In the genomic region with DNA sequence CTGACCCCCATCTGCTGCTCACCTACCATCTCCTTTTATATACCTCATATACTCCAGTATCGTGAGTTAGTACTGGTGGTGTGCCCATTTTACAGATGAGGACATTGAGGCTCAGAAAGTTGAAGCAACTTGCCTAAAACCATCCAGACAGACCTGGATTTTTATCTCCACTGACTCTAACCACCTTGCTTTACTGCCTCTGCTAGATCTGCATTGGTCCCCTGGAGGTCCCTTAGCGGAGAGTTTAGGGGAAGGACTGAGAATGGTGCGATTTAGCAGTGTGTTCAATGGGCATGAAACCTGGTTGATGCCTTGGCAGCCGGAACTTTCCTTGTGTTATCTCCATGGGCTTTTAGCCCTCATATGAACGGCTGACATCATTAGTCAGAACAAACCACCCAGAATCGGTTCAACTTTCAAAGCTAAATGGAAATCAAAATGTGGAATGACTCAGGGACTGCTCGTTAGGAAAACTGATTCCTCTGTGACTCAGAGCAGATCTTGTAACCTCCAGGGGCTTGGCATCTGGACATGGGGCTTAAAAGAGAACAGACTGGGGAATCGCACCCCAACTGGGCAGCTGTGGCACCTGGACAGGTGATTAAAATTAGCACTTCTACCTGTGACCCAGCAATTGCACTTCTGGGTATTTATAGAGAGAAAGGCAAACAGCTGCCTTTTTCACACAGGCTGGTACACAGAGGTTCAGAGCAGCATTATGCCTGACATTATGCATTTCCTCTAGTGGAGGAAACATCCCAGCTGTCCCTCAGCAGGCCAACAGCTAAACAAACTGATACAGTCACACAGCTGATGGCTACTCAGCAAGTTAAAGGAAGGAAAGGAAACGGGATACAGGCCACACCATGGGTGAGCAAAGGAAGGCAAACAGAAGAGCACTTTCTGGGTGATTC, we compare ENCODE assay signal across 8 cellular contexts. TPM values are rescaled to one million over a fixed set of nuclear protein-coding genes. Genes with fewer than 3 reads are reported as not detected.
DNase-seq lines count a peak whose midpoint lies in the region; ATAC-seq, FAIRE-seq and TF ChIP-seq lines count a peak whose summit lies in the region.

No MANE protein-coding gene starts in this region.

- no peak overlapping the region for H3K9ac ChIP-seq in GM12878 (ENCODE audit: control insufficient read depth, insufficient read depth, low read length)

- POLR2A ChIA-PET in GM12878 (lab: Charles Lee): interaction anchor here (1.2 to 1.9 kb wide), 2 partner anchors 10 to 27 kb away, joined by 4 read pairs; no protein-coding TSS in a partner anchor

- no peak for TF ChIP-seq RAD21 in GM12878 (IDR thresholded peaks at IDR 0.05; ENCODE audit: insufficient read depth, low read depth, low read length)

- H2AFZ ChIP-seq in GM12878 (ENCODE audit: control insufficient read depth, low read depth, low read length): no peak overlapping the region

- H4K20me1 ChIP-seq in GM12878 (ENCODE audit: control insufficient read depth, insufficient read depth): no peaks in the 10 kb centered on the region

- in situ Hi-C loops in GM12878 (cut with MboI): no loop called here
- in situ Hi-C loops in KBM-7 (cut with MboI; ENCODE audit: low pct_unique_long_range_greater_than_20kb, low sequenced_read_pairs): no loop called here

- ATAC-seq in GM12878: no peak
- ATAC-seq in left colon: peak; percentile 43

- intact Hi-C loops in GM12878 (cut with micrococcal nuclease; ENCODE audit: unreplicated experiment) (no loop called here), left colon (cut with DNase I, micrococcal nuclease) (no loop called here)

- no peak for TF ChIP-seq POLR2A in GM12878 (IDR thresholded peaks at IDR 0.05; ENCODE audit: low read depth, low read length)

- no peak overlapping the region for H3K4me3 ChIP-seq in GM12878

- peaks cover 2% of the 10 kb centered on the region; the same call in 2 of the 3 replicates for H3K9me3 ChIP-seq in GM12878 (replicated peaks; ENCODE audit: control insufficient read depth, insufficient read depth, low read length)

- 39% methylated on average over 9 of the region's 9 CpGs for WGBS in GM12878 (ENCODE audit: insufficient coverage, insufficient replicate concordance, low lambda C conversion rate, missing lambda C conversion rate)

- DNase-seq in MV-4-11 (lab: John Stamatoyannopoulos, UW) (peak; percentile 68), GM12878 (ENCODE audit: low read depth, low spot score) (no peak), left colon (no peak), iPS-NIHi11 (ENCODE audit: low spot score) (no peak), DMS79 (lab: John Stamatoyannopoulos, UW) (no peak), NOMO-1 treated with dmso at 0.1 percent for 144 hours (lab: John Stamatoyannopoulos, UW; ENCODE audit: unreplicated experiment) (no peak), KBM-7 (no peak)

- TF ChIP-seq EP300 in GM12878 (IDR thresholded peaks at IDR 0.05; ENCODE audit: borderline replicate concordance in 1 of 2, control insufficient read depth in 1 of 2, low read depth in 2 of 2, low read length in 2 of 2): no peak

- CTCF ChIA-PET in GM12878 (lab: Yijun Ruan, JAX): interaction anchor here (0.7 kb wide), 1 partner anchor 333 kb away, joined by 3 read pairs; no protein-coding TSS in a partner anchor

- RAD21 ChIA-PET in GM12878 (lab: Charles Lee; ENCODE audit: unreplicated experiment): interaction anchor here (0.6 kb wide), 1 partner anchor 92 kb away, joined by 4 read pairs; no protein-coding TSS in a partner anchor

- H3K27ac ChIP-seq in GM12878 (ENCODE audit: control insufficient read depth, insufficient read depth): no peak overlapping the region

- H3K36me3 ChIP-seq in GM12878 (ENCODE audit: control insufficient read depth in 2 of 2, insufficient read depth in 2 of 2, low read length in 1 of 2): no peaks in the 10 kb centered on the region

- peaks cover 40% of the 10 kb centered on the region for H3K4me1 ChIP-seq in GM12878 (ENCODE audit: control insufficient read depth, insufficient read depth, low read length)

- SMC1A ChIA-PET in GM12878 (lab: Charles Lee; ENCODE audit: uncharacterized antibody, unreplicated experiment): interaction anchor here (0.8 to 1.7 kb wide), 3 partner anchors 9 to 31 kb away, joined by 3 to 5 read pairs (median 3); a partner anchor contains a TSS

- BruUV-seq in GM12878 (replicated peaks; lab: Mats Ljungman, UMichigan): no TSS peak

- peak; percentile 99 for FAIRE-seq in A204.1 (lab: Jason Lieb, UNC)
- FAIRE-seq in GM12878 (lab: Jason Lieb, UNC): no peak

- no peaks in the 10 kb centered on the region for H3K27me3 ChIP-seq in GM12878 (replicated peaks in 1 of 2; ENCODE audit: control insufficient read depth in 2 of 2, insufficient read depth in 2 of 2, low read length in 1 of 2)

- no peak overlapping the region for H3K4me2 ChIP-seq in GM12878 (ENCODE audit: control insufficient read depth, insufficient read depth)

- TF ChIP-seq CTCF in GM12878 (IDR thresholded peaks at IDR 0.05 in 2 of 3, conservative IDR thresholded peaks at IDR 0.05 in 1 of 3; ENCODE audit: control insufficient read depth in 2 of 3, extremely low read depth in 1 of 3, insufficient read depth in 1 of 3, low read depth in 3 of 3, low read length in 3 of 3): no peak

- peaks cover 5% of the 10 kb centered on the region for H3K79me2 ChIP-seq in GM12878 (ENCODE audit: control insufficient read depth, insufficient read depth, low read length)

TF ChIP-seq in GM12878, 131 proteins besides CTCF, POLR2A, EP300 and RAD21:
- 0 out of 2 replicates have a peak, but pooled peaks have one; percentile 16 for TF ChIP-seq JUNB (IDR thresholded peaks at IDR 0.05)
- TF ChIP-seq WRNIP1 (IDR thresholded peaks at IDR 0.05; ENCODE audit: borderline replicate concordance, low read depth, low read length): no peak
- peak; percentile 33; the same call in 1 of the 2 replicates for TF ChIP-seq EED (IDR thresholded peaks at IDR 0.05; ENCODE audit: low read depth)

RNA-seq across cellular contexts. Expression of a gene that starts 25.3 kb away (rescaled TPM):
- 5.5 and 5.8 TPM in 2 replicates for total RNA-seq in GM12878 (2013; cell fraction: nucleolus; rRNA removed)
- total RNA-seq in GM12878 (2014; rRNA removed) (3.0 and 3.2 TPM in 2 replicates), GM12878 (2014; rRNA removed; fragmentation: Illumina TruSeq; extraction: Trizol) (1.7 and 2.0 TPM in 2 replicates), GM12878 (2021) (4.2 TPM in 2 replicates), left colon (10 to 100 TPM; 23.4 to 27.4 TPM)
- 1.9 TPM for polyA plus RNA-seq in GM12878 (2011; ENCODE audit: low read depth)
- polyA plus RNA-seq in GM12878 (2011; rRNA removed) (2.1 and 3.2 TPM in 2 replicates), GM12878 (2014; fragmentation: Illumina TruSeq; extraction: Trizol) (1.7 and 3.2 TPM in 2 replicates), GM12878 (2014; fragmentation: Nextera tagmentation; extraction: Ambion mirVana) (under 1 TPM; 0.55 to 0.93 TPM), GM12878 (2014; rRNA removed) (3.9 and 4.8 TPM in 2 replicates), GM12878 (2016; fragmentation: Nextera tagmentation; extraction: Ambion mirVana) (1 to 10 TPM; 2.2 to 3.6 TPM)
- polyA plus RNA-seq in GM12878 (2011; cell fraction: cytosol; rRNA removed): 3.2 TPM in 2 replicates
- polyA plus RNA-seq in GM12878 (2011; cell fraction: nucleus; rRNA removed): 2.3 and 2.7 TPM in 2 replicates
- 2.9 and 4.9 TPM in 2 replicates for polyA plus RNA-seq in GM12878 (2012)
- polyA minus RNA-seq in GM12878 (2011; rRNA and poly(A)+ RNA removed): 1.5 and 2.5 TPM in 2 replicates
- polyA minus RNA-seq in GM12878 (2011; cell fraction: cytosol; rRNA and poly(A)+ RNA removed): 0.67 and 0.94 TPM in 2 replicates
- polyA minus RNA-seq in GM12878 (2011; cell fraction: nucleus; rRNA and poly(A)+ RNA removed): 0.67 and 1.1 TPM in 2 replicates
